In genomic region chr15:67905628-67906027, GRCh38 we compare ENCODE assay signal across 6 cellular contexts.
"Had no signal": no experiment of that assay in that cellular context is flagged by ENCODE, and none has a peak within 500 bp of the region (broad histone marks: within the 10 kb centered on the region; RNA-seq: fewer than 3 reads in every experiment).

No MANE protein-coding gene starts in this region.

- H3K36me3 ChIP-seq: HAP-1 had no signal

- H3K4me1 ChIP-seq: HAP-1 had no signal

- H3K4me3 ChIP-seq: GM23248, GM23338, HAP-1 had no signal

- H3K27ac ChIP-seq: GM23248 had no signal

- DNase-seq: GOT3, H7, H9 had no signal
